34 cellular contexts compared by ENCODE assay signal in the genomic region with DNA sequence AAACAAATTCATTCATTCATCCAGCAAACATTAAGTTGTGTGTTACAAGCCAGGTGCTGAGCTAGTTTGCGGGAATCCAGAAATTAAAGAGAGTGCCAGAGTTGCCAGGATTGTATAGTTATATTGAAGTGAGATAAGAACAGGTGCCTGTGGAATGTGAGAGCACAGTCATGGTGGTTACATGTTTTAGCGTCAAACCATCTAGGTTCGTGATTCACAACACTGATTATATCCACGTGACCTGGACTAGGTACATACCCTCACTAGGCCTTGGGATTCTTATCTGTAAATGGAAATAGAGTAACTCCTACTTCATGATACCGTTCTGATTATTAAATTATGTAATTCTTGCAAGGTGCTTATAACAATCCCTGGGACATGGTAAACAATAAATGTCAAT.
"Had no signal": no experiment of that assay in that cellular context is flagged by ENCODE, and none has a peak within 500 bp of the region (broad histone marks: within the 10 kb centered on the region; RNA-seq: fewer than 3 reads in every experiment).

No MANE protein-coding gene starts in this region.

- ATAC-seq: activated CD8-positive, alpha-beta T cell treated with anti-CD3 and anti-CD28 coated beads for 36 hours; activated naive CD4-positive, alpha-beta T cell treated with anti-CD3 and anti-CD28 coated beads, Interleukin-2, amount 50 U/mL, for 72 hours; activated T-cell treated with anti-CD3 and anti-CD28 coated beads, Interleukin-2, amount 50 U/mL, for 4 hours; activated T-cell treated with anti-CD3 and anti-CD28 coated beads, Interleukin-2, amount 50 U/mL, for 72 hours; activated T-helper 17 cell treated with anti-CD3 and anti-CD28 coated beads, Interleukin-2, amount 50 U/mL, for 72 hours; body of pancreas had no signal

- FAIRE-seq: astrocyte, TTC549 had no signal

- H3K36me3 ChIP-seq: adrenal gland, brain microvascular endothelial cell, breast epithelium had no signal

- DNase-seq: activated B cell treated with CpG ODN at 0.5 μM for 24 hours; activated CD4-positive, alpha-beta memory T cell treated with anti-CD3 and anti-CD28 coated beads for 36 hours; activated CD4-positive, alpha-beta T cell treated with anti-CD3 and anti-CD28 coated beads for 4 hours; activated CD4-positive, alpha-beta T cell treated with anti-CD3 and anti-CD28 coated beads, Interleukin-2, amount 10 ng/mL, durations not matched to agents 24 days and 14 days; activated CD4-positive, alpha-beta T cell treated with anti-CD3 and anti-CD28 coated beads, Interleukin-2, amount 50 U/mL, for 1 hour; activated CD4-positive, alpha-beta T cell treated with anti-CD3 and anti-CD28 coated beads, Interleukin-2, amount 50 U/mL, for 4 hours; activated CD4-positive, CD25-positive, alpha-beta regulatory T cell treated with anti-CD3 and anti-CD28 coated beads, Interleukin-2, amount 50 U/mL, for 72 hours; activated CD8-positive, alpha-beta memory T cell treated with anti-CD3 and anti-CD28 coated beads, Interleukin-2, amount 50 U/mL, for 4 hours; activated CD8-positive, alpha-beta T cell treated with anti-CD3 and anti-CD28 coated beads for 36 hours; activated effector memory CD4-positive, alpha-beta T cell treated with anti-CD3 and anti-CD28 coated beads, Interleukin-2, amount 50 U/mL, for 16 hours; activated gamma-delta T cell treated with Interleukin-2 at 50 U/mL for 16 hours; activated naive CD4-positive, alpha-beta T cell; activated naive CD4-positive, alpha-beta T cell treated with anti-CD3 and anti-CD28 coated beads for 36 hours; activated naive CD4-positive, alpha-beta T cell treated with anti-CD3 and anti-CD28 coated beads, Interleukin-2, amount 50 U/mL, for 16 hours; activated naive CD8-positive, alpha-beta T cell treated with anti-CD3 and anti-CD28 coated beads for 36 hours; activated T-cell treated with anti-CD3 and anti-CD28 coated beads for 4 hours; activated T-cell treated with anti-CD3 and anti-CD28 coated beads, Interleukin-2, amount 50 U/mL, for 1 hour; activated T-cell treated with anti-CD3 and anti-CD28 coated beads, Interleukin-2, amount 50 U/mL, for 4 hours; activated T-cell treated with anti-CD3 and anti-CD28 coated beads, Interleukin-2, amount 50 U/mL, for 72 hours; adrenal gland; amniotic stem cell; aorta; body of pancreas; brain microvascular endothelial cell; central memory CD4-positive, alpha-beta T cell; T-helper 1 cell; T-helper 2 cell; T-helper 9 cell had no signal

- H3K27me3 ChIP-seq: body of pancreas, brain microvascular endothelial cell, breast epithelium had no signal

- H3K27ac ChIP-seq: adrenal gland, body of pancreas, brain microvascular endothelial cell, breast epithelium, VCaP had no signal

- H3K9me3 ChIP-seq: adrenal gland, body of pancreas, breast epithelium had no signal

- H3K4me3 ChIP-seq: adrenal gland, body of pancreas, breast epithelium had no signal

- H3K4me1 ChIP-seq: adrenal gland, body of pancreas, breast epithelium had no signal
